18 cellular contexts compared by ENCODE assay signal in the genomic region with DNA sequence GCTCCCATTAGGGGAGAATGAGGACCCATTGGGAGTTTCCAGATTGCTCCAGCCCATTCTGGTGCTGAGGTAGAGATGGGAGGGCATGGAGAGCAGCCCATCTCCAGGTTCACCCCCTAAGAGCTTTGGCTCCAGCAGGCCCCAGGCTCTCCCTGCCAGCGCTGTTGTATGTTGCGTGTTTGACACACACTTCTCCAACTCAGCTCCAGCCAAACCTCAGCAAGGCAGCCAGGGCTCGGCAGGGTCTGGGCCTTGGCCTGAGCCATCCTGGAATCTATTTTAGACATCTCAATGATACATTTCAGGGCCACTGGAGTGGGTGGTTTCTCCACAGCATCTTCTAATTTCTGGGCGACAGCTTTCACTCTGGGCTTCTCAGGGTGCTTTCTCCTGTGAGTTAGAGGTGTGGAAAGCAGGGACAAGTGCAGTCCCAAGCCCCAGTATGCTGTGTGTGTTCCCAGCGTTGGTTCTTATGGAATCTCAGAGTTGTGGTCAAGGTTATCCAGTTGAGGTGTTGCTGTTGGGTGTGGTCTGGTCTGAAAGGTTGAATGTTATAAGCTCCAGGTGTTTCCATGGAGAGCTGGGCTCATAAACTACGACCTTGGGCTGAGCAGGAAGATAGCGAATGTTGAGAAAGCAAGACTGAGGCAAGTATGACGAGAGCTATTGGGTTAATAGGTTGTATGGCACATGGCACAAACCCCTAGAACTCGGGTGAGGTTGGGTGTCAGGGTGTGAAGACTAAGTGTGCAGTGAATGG.
DNase-seq lines count a peak whose midpoint lies in the region; ATAC-seq, FAIRE-seq and TF ChIP-seq lines count a peak whose summit lies in the region.
"Had no signal": no experiment of that assay in that cellular context is flagged by ENCODE, and none has a peak within 500 bp of the region (broad histone marks: within the 10 kb centered on the region; RNA-seq: fewer than 3 reads in every experiment).

No MANE protein-coding gene starts in this region.

- TF ChIP-seq RAD21 in H1 (IDR thresholded peaks at IDR 0.05 in 1 of 2, conservative IDR thresholded peaks at IDR 0.05 in 1 of 2; ENCODE audit: low read depth in 2 of 2, low read length in 2 of 2): no peak

- no peak overlapping the region for H3K56ac ChIP-seq in H1 (replicated peaks; ENCODE audit: insufficient read length, low read depth, low read length)

- H4K8ac ChIP-seq in H1 (ENCODE audit: extremely low read depth, insufficient read depth, low read length): no peak overlapping the region; the same call in 1 of the 2 replicates
- H4K8ac ChIP-seq in mesenchymal stem cell (ENCODE audit: low read length): no peak overlapping the region

- H3K18ac ChIP-seq in H1 (ENCODE audit: extremely low read depth, low read length) (peak overlapping the region; percentile 51; the same call in 1 of the 2 replicates), mesenchymal stem cell (ENCODE audit: low read depth in 1 of 2, low read length in 2 of 2) (peak overlapping the region in 1 of 2 experiments; percentile 54)

- no peak overlapping the region for H4K5ac ChIP-seq in H1 (ENCODE audit: insufficient read length, low read depth, low read length)

- H3K9me3 ChIP-seq in right atrium auricular region: no peaks in the 10 kb centered on the region
- H3K9me3 ChIP-seq in H1 (ENCODE audit: insufficient read depth in 2 of 2, low read depth in 1 of 2, low read length in 1 of 2): no peaks in the 10 kb centered on the region
- H3K9me3 ChIP-seq in mesenchymal stem cell (ENCODE audit: control insufficient read depth, low read length): no peaks in the 10 kb centered on the region
- no peaks in the 10 kb centered on the region for H3K9me3 ChIP-seq in transverse colon
- H3K9me3 ChIP-seq: uterus had no signal

- no peak overlapping the region for H2BK20ac ChIP-seq in H1 (ENCODE audit: low read length)

- POLR2A ChIA-PET in H1 (lab: Charles Lee; ENCODE audit: partially characterized antibody): interaction anchor here (1.0 to 1.8 kb wide), 3 partner anchors 9 to 64 kb away, joined by 3 to 4 read pairs (median 3); no protein-coding TSS in a partner anchor

- no peaks in the 10 kb centered on the region for H3K36me3 ChIP-seq in right atrium auricular region
- H3K36me3 ChIP-seq in H1 (ENCODE audit: control insufficient read depth in 2 of 4, insufficient read depth in 4 of 4, low read length in 3 of 4): no peaks in the 10 kb centered on the region
- peaks cover 11 to 41% of the 10 kb centered on the region in 2 experiments for H3K36me3 ChIP-seq in mesenchymal stem cell (ENCODE audit: control insufficient read depth in 1 of 2, insufficient read depth in 2 of 2, low read depth in 1 of 2, low read length in 2 of 2)
- no peaks in the 10 kb centered on the region for H3K36me3 ChIP-seq in transverse colon
- H3K36me3 ChIP-seq: uterus had no signal

- H3K4me1 ChIP-seq in right atrium auricular region: peaks cover 0 to 46% of the 10 kb centered on the region in 2 donors
- peaks cover 9 to 21% (median 14%) of the 10 kb centered on the region in 4 experiments for H3K4me1 ChIP-seq in H1 (replicated peaks in 1 of 4; ENCODE audit: control insufficient read depth in 3 of 4, insufficient read depth in 4 of 4, low read length in 3 of 4)
- peaks cover 20% of the 10 kb centered on the region for H3K4me1 ChIP-seq in mesenchymal stem cell (ENCODE audit: control insufficient read depth, insufficient read depth, low read depth, low read length)
- H3K4me1 ChIP-seq in transverse colon: peaks cover 16 to 34% (median 20%) of the 10 kb centered on the region in 4 donors
- H3K4me1 ChIP-seq: uterus had no signal

- H2AK5ac ChIP-seq in H1 (ENCODE audit: low read depth, low read length): no peak overlapping the region
- H2AK5ac ChIP-seq in mesenchymal stem cell (ENCODE audit: low read length, severe bottlenecking): no peak overlapping the region

- H3K23ac ChIP-seq in H1 (ENCODE audit: insufficient read length) (no peak overlapping the region), mesenchymal stem cell (ENCODE audit: low read length in 2 of 2) (peak overlapping the region in 1 of 2 experiments; percentile 89)

- peaks cover 13% of the 10 kb centered on the region for H3K79me1 ChIP-seq in H1 (ENCODE audit: low read depth, low read length)
- H3K79me1 ChIP-seq in mesenchymal stem cell (replicated peaks; ENCODE audit: low read length, poor library complexity, severe bottlenecking): peaks cover 39% of the 10 kb centered on the region

- 89% methylated on average over 9 of the region's 9 CpGs; no CpG with 5 or more reads in 1 of the 2 experiments for WGBS in H1 (ENCODE audit: extremely low coverage in 1 of 2, insufficient coverage in 1 of 2, insufficient read length in 1 of 2, insufficient replicate concordance in 2 of 2, low coverage in 1 of 2, low lambda C conversion rate in 2 of 2, missing lambda C conversion rate in 1 of 2), 2 experiments
- WGBS in mesenchymal stem cell: 89% methylated on average over 9 of the region's 9 CpGs
- 47 to 53% methylated on average over 3 to 9 of the region's 9 CpGs for WGBS in transverse colon (ENCODE audit: low coverage in 1 of 2), 2 donors

- H2BK5ac ChIP-seq in H1 (ENCODE audit: low read depth, low read length) (no peak overlapping the region), mesenchymal stem cell (ENCODE audit: low read depth, low read length, poor library complexity, severe bottlenecking) (no peak overlapping the region)

- TF ChIP-seq CTCF in right atrium auricular region (IDR thresholded peaks at IDR 0.05): no peak
- TF ChIP-seq CTCF in H1 (IDR thresholded peaks at IDR 0.05; ENCODE audit: control extremely low read depth in 1 of 3, insufficient read depth in 1 of 3, low read depth in 1 of 3, low read length in 3 of 3): no peak
- no peak for TF ChIP-seq CTCF in transverse colon (IDR thresholded peaks at IDR 0.05)

- ATAC-seq in Right ventricle myocardium inferior (peak; percentile 51), HG03097 (IDR thresholded peaks at IDR 0.05; ENCODE audit: low FRiP score, unreplicated experiment) (no peak), HG03571 (IDR thresholded peaks at IDR 0.05; ENCODE audit: unreplicated experiment) (no peak), GM21576 (IDR thresholded peaks at IDR 0.05; ENCODE audit: unreplicated experiment) (no peak)

- H3K14ac ChIP-seq in H1 (ENCODE audit: insufficient read length) (no peak overlapping the region), mesenchymal stem cell (ENCODE audit: low read length in 2 of 2) (no peak overlapping the region)

- no peak for FAIRE-seq in H1 (lab: Jason Lieb, UNC)

- no peaks in the 10 kb centered on the region for H3K27me3 ChIP-seq in right atrium auricular region
- H3K27me3 ChIP-seq in H1 (replicated peaks in 1 of 4; ENCODE audit: control insufficient read depth in 3 of 4, extremely low read depth in 1 of 4, insufficient read depth in 3 of 4, low read length in 3 of 4): peaks cover 0 to 4% (median 0%) of the 10 kb centered on the region in 4 experiments; a peak in 1 of 7 replicates
- H3K27me3 ChIP-seq in mesenchymal stem cell (ENCODE audit: control insufficient read depth in 1 of 2, insufficient read depth in 1 of 2, low read length in 2 of 2): no peaks in the 10 kb centered on the region
- no peaks in the 10 kb centered on the region for H3K27me3 ChIP-seq in transverse colon
- H3K27me3 ChIP-seq: uterus had no signal

- no peak for TF ChIP-seq POLR2A in H1 (IDR thresholded peaks at IDR 0.05; ENCODE audit: control extremely low read depth in 1 of 2, low read depth in 2 of 2, low read length in 2 of 2)
- peak; percentile 34 for TF ChIP-seq POLR2A in transverse colon (IDR thresholded peaks at IDR 0.05)

- intact Hi-C loops in Right ventricle myocardium inferior (cut with DNase I): no loop called here
- intact Hi-C loops in transverse colon (cut with DNase I; ENCODE audit: low total_unique reads): no loop called here

- no peaks in the 10 kb centered on the region for H3K23me2 ChIP-seq in H1 (ENCODE audit: low read depth, low read length)

- H3K4me3 ChIP-seq in right atrium auricular region (no peak overlapping the region), H1 (ENCODE audit: extremely low read depth in 1 of 4, insufficient read depth in 2 of 4, low read depth in 3 of 4, low read length in 4 of 4) (no peak overlapping the region), mesenchymal stem cell (ENCODE audit: insufficient read depth in 1 of 2, low read depth in 1 of 2, low read length in 2 of 2) (peak overlapping the region in 1 of 2 experiments; percentile 54), transverse colon (no peak overlapping the region)
- H3K4me3 ChIP-seq: lung, skin epidermis, uterus had no signal

- no peak overlapping the region for H2BK12ac ChIP-seq in H1 (ENCODE audit: low read depth, low read length)
- peak overlapping the region in 1 of 2 experiments; percentile 29 for H2BK12ac ChIP-seq in mesenchymal stem cell (ENCODE audit: low read length in 2 of 2)

- no peak for DNase-seq in Right ventricle myocardium inferior (ENCODE audit: missing footprints)
- no peak for DNase-seq in right atrium auricular region (ENCODE audit: low spot score)
- no peak for DNase-seq in H1 (ENCODE audit: low read depth in 1 of 2, low spot score in 2 of 2)
- no peak for DNase-seq in mesenchymal stem cell
- DNase-seq in transverse colon: peak; percentile 44
- DNase-seq: 8988T; activated CD4-positive, alpha-beta T cell treated with anti-CD3 and anti-CD28 coated beads, Interleukin-2, amount 10 ng/mL, durations not matched to agents 24 days and 14 days; erythroblast; KBM-7; naive B cell; NK-92 treated with Interleukin-12 subunit alpha and Interleukin-12 subunit beta, amount 100 ng/mL, for 24 hours; stimulated activated CD4-positive, alpha-beta T cell treated with anti-CD3 and anti-CD28 coated beads, Interleukin-4, amount 100 ng/mL, for 24 hours had no signal

- H3K4me2 ChIP-seq in H1 (ENCODE audit: insufficient read depth in 1 of 2, low read depth in 2 of 2, low read length in 2 of 2) (no peak overlapping the region), mesenchymal stem cell (ENCODE audit: low read length, poor library complexity, severe bottlenecking) (no peak overlapping the region)

- H4K20me1 ChIP-seq in H1 (replicated peaks in 1 of 2; ENCODE audit: control insufficient read depth in 1 of 2, insufficient read depth in 2 of 2, low read length in 2 of 2): peaks cover 8 to 9% of the 10 kb centered on the region in 2 experiments

- TF ChIP-seq EP300 in H1 (IDR thresholded peaks at IDR 0.05; ENCODE audit: borderline replicate concordance in 1 of 2, low read depth in 2 of 2, low read length in 2 of 2): no peak
- TF ChIP-seq EP300 in transverse colon (IDR thresholded peaks at IDR 0.05; ENCODE audit: low read depth): no peak

- H3K9ac ChIP-seq in H1 (replicated peaks in 1 of 4; ENCODE audit: extremely low read depth in 1 of 4, low read depth in 3 of 4, low read length in 3 of 4): no peak overlapping the region; a peak in 2 of 7 replicates
- H3K9ac ChIP-seq in mesenchymal stem cell (ENCODE audit: low read length): peak overlapping the region; percentile 49

- H4K91ac ChIP-seq in H1 (replicated peaks; ENCODE audit: insufficient read length, low read length) (no peak overlapping the region), mesenchymal stem cell (ENCODE audit: low read length) (no peak overlapping the region)

- in situ Hi-C loops in transverse colon (cut with MboI; ENCODE audit: low pct_ligation_motif_present in 1 of 4, low pct_unique_long_range_greater_than_20kb in 1 of 4, low sequenced_read_pairs in 3 of 4): no loop called here

- H2BK15ac ChIP-seq in H1 (ENCODE audit: low read length) (peak overlapping the region; percentile 77; the same call in 1 of the 2 replicates), mesenchymal stem cell (ENCODE audit: low read depth, poor library complexity, severe bottlenecking) (peak overlapping the region; percentile 16)

- H3K79me2 ChIP-seq in H1 (ENCODE audit: control insufficient read depth in 1 of 2, insufficient read depth in 2 of 2, low read length in 2 of 2): peaks cover 0 to 23% of the 10 kb centered on the region in 2 experiments; a peak in 2 of 4 replicates

- H3K27ac ChIP-seq in right atrium auricular region: no peak overlapping the region
- no peak overlapping the region for H3K27ac ChIP-seq in H1 (ENCODE audit: low read depth, low read length)
- no peak overlapping the region for H3K27ac ChIP-seq in mesenchymal stem cell (ENCODE audit: low read length, poor library complexity, severe bottlenecking)
- H3K27ac ChIP-seq in transverse colon: peak overlapping the region; percentile 48 to 73 (median 60)

- CTCF ChIA-PET in H1 (lab: Charles Lee; ENCODE audit: partially characterized antibody): interaction anchor here (0.6 to 5.3 kb wide), 23 partner anchors 8 to 498 kb away, joined by 3 to 34 read pairs (median 4); no protein-coding TSS in a partner anchor

- H2AFZ ChIP-seq in H1 (ENCODE audit: low read length) (no peak overlapping the region), mesenchymal stem cell (ENCODE audit: low read depth, low read length) (no peak overlapping the region)

- H2BK120ac ChIP-seq in H1 (replicated peaks; ENCODE audit: low read depth, low read length): no peak overlapping the region
- H2BK120ac ChIP-seq in mesenchymal stem cell (ENCODE audit: low read depth, low read length): no peak overlapping the region

- H3K4ac ChIP-seq in H1 (replicated peaks; ENCODE audit: insufficient read length, low read depth, low read length) (no peak overlapping the region), mesenchymal stem cell (ENCODE audit: low read depth in 1 of 2, low read length in 2 of 2) (no peak overlapping the region)

Comparison
In these comparisons a context has a peak if more than half of its experiments do, and no peak if none do; other contexts are left out.
1. H3K27ac ChIP-seq: peak in transverse colon (4 of 4); none in right atrium auricular region (0 of 2), H1 (single experiment) and mesenchymal stem cell (single experiment).